In the genomic region with DNA sequence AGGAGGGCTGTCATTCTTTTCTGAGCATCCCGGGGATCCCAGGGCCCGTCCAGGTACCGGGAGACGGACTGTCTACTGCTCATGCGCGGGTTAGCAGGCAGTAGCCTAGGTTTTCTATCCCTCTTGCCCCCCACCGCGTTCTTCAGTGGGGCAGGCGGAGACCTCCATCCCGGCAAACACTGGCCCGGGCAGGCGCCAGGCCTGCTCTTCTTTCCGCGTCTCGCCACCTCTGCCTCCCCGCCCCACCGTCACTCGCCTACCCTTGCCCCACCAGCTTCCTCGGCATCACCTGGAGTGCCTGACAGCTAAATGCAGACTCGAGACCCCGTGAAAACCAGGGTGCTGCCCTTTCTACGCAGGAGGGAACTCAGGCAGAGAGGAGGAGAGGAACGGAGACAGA, we compare ENCODE assay signal across 20 cellular contexts.
"Had no signal": no experiment of that assay in that cellular context is flagged by ENCODE, and none has a peak within 500 bp of the region (broad histone marks: within the 10 kb centered on the region; RNA-seq: fewer than 3 reads in every experiment).

No MANE protein-coding gene starts in this region.

- ATAC-seq: activated CD8-positive, alpha-beta memory T cell treated with anti-CD3 and anti-CD28 coated beads, Interleukin-2, amount 10 ng/mL, durations not matched to agents 7 days and 5 days; activated T-cell treated with anti-CD3 and anti-CD28 coated beads, Interleukin-2, amount 50 U/mL, for 72 hours; foreskin keratinocyte; left cardiac atrium; lower lobe of right lung; psoas muscle; right lobe of liver; SK-N-SH treated with all-trans-retinoic acid at 6 μM for 48 hours; upper lobe of right lung had no signal

- H3K4me1 ChIP-seq: foreskin keratinocyte, lower lobe of right lung, psoas muscle, right lobe of liver, upper lobe of right lung had no signal

- H3K27me3 Mint-ChIP-seq: stimulated activated naive CD8-positive, alpha-beta T cell treated with anti-CD3 and anti-CD28 coated beads, Interleukin-15, Interleukin-2, amounts not matched to agents 100 ng/mL and 50 ng/mL, for 24 hours had no signal

- H3K4me1 Mint-ChIP-seq: activated CD8-positive, alpha-beta memory T cell treated with anti-CD3 and anti-CD28 coated beads, Interleukin-2, amount 10 ng/mL, durations not matched to agents 7 days and 5 days; mesothelial cell of epicardium had no signal

- H3K27ac ChIP-seq: brain microvascular endothelial cell, foreskin keratinocyte, lower lobe of right lung, psoas muscle, right lobe of liver, upper lobe of right lung, VCaP had no signal

- H3K27ac Mint-ChIP-seq: activated CD4-positive, alpha-beta memory T cell treated with anti-CD3 and anti-CD28 coated beads for 36 hours; activated CD8-positive, alpha-beta memory T cell treated with anti-CD3 and anti-CD28 coated beads, Interleukin-2, amount 10 ng/mL, durations not matched to agents 7 days and 5 days; activated T-cell treated with anti-CD3 and anti-CD28 coated beads, Interleukin-2, amount 50 U/mL, for 72 hours; dendritic cell treated with granulocyte-macrophage colony-stimulating factor and Interleukin-4, amounts not matched to agents 40 ng/mL and 50 ng/mL, for 4 days; mesothelial cell of epicardium had no signal

- DNase-seq: activated CD4-positive, alpha-beta memory T cell treated with anti-CD3 and anti-CD28 coated beads for 36 hours; activated CD4-positive, alpha-beta T cell treated with anti-CD3 and anti-CD28 coated beads for 1 hour; activated CD8-positive, alpha-beta memory T cell treated with anti-CD3 and anti-CD28 coated beads, Interleukin-2, amount 10 ng/mL, durations not matched to agents 7 days and 5 days; activated T-cell treated with anti-CD3 and anti-CD28 coated beads, Interleukin-2, amount 50 U/mL, for 72 hours; brain microvascular endothelial cell; cerebellar nuclear complex; effector memory CD4-positive, alpha-beta T cell; foreskin keratinocyte; head of caudate nucleus; left cardiac atrium; lower lobe of right lung; right lobe of liver; T-helper 1 cell; upper lobe of right lung had no signal

- H3K36me3 ChIP-seq: brain microvascular endothelial cell, lower lobe of right lung, right lobe of liver, upper lobe of right lung had no signal

- H3K27me3 ChIP-seq: brain microvascular endothelial cell, foreskin keratinocyte, right lobe of liver, upper lobe of right lung had no signal

- H3K36me3 Mint-ChIP-seq: activated CD4-positive, alpha-beta memory T cell treated with anti-CD3 and anti-CD28 coated beads for 36 hours; activated CD8-positive, alpha-beta memory T cell treated with anti-CD3 and anti-CD28 coated beads, Interleukin-2, amount 10 ng/mL, durations not matched to agents 7 days and 5 days; mesothelial cell of epicardium had no signal

- H3K4me3 Mint-ChIP-seq: activated CD4-positive, alpha-beta memory T cell treated with anti-CD3 and anti-CD28 coated beads for 36 hours; activated CD8-positive, alpha-beta memory T cell treated with anti-CD3 and anti-CD28 coated beads, Interleukin-2, amount 10 ng/mL, durations not matched to agents 7 days and 5 days; dendritic cell treated with granulocyte-macrophage colony-stimulating factor and Interleukin-4, amounts not matched to agents 40 ng/mL and 50 ng/mL, for 4 days; mesothelial cell of epicardium; stimulated activated naive CD8-positive, alpha-beta T cell treated with anti-CD3 and anti-CD28 coated beads, Interleukin-15, Interleukin-2, amounts not matched to agents 100 ng/mL and 50 ng/mL, for 24 hours had no signal

- H3K4me3 ChIP-seq: lower lobe of right lung, psoas muscle, right lobe of liver, upper lobe of right lung had no signal

- H3K9me3 ChIP-seq: lower lobe of right lung, psoas muscle, right lobe of liver, upper lobe of right lung had no signal
